8 cellular contexts compared by ENCODE assay signal in the genomic region with DNA sequence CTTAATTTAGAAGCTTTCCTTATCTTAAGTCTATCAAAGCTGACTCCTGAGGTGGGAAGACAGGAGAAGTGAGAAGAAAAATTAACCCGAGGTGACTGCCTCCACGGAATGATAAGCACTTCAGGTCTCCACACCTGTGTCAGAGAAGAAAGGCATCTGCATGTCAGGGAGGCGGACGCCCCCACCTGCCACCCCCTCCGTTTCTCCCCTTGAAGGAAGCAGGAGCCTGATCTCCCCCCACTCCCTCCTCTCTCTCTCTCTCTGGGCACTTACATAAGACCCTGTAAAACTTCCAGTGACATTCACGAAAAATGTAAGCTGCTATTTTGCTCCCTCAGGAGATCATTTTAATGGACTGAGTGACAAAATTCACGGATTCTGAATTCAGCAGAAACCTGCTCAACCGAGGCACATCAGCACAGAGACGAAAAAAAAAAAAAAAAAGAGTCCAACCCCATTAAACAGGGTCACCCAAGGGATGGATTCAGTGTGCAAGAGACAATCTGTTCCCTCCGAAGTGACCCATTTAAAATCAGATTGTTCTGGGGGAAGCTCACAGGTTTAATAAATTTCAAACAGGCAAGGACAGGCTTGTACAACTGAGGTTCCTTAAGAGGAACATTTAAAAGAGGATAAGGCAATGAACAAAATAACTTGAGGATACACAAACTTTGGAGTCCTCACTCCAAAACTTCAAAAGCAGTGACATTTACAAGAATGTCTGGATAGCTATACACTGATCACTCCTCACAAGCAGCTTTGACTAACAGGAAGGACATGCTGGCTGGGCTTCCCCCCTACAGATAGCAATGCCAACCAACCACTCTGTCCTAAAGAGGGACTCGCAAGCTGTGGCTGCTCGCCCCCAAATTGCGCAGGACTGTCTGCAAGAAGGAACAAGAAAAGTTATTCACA. TPM values are rescaled to one million over a fixed set of nuclear protein-coding genes. Genes with fewer than 3 reads are reported as not detected.
DNase-seq lines count a peak whose midpoint lies in the region; ATAC-seq lines count a peak whose summit lies in the region.

No MANE protein-coding gene starts in this region.

- no peak overlapping the region for H3K27ac Mint-ChIP-seq in activated CD4-positive, alpha-beta T cell treated with anti-CD3 and anti-CD28 coated beads, Interleukin-2, amount 10 ng/mL, durations not matched to agents 24 days and 14 days
- no peak overlapping the region for H3K27ac Mint-ChIP-seq in stimulated activated naive CD8-positive, alpha-beta T cell treated with anti-CD3 and anti-CD28 coated beads, Interleukin-15, amount 100 ng/mL, for 72 hours

- peaks cover 31% of the 10 kb centered on the region for H3K4me1 ChIP-seq in adipocyte (ENCODE audit: control insufficient read depth, insufficient read depth, low read length)

- DNase-seq in activated CD4-positive, alpha-beta T cell treated with anti-CD3 and anti-CD28 coated beads, Interleukin-2, amount 10 ng/mL, durations not matched to agents 24 days and 14 days, result no peak
- DNase-seq in activated CD4-positive, alpha-beta T cell treated with anti-CD3 and anti-CD28 coated beads, Interleukin-2, amount 50 U/mL, for 48 hours, result no peak
- DNase-seq in adipocyte (ENCODE audit: low read depth) (peak; percentile 56), iris pigment epithelial cell (ENCODE audit: low read depth) (peak; percentile 6), inferior parietal cortex (ENCODE audit: extremely low spot score) (no peak), NCI-H1930 (lab: John Stamatoyannopoulos, UW) (no peak), NCI-H2107 (lab: John Stamatoyannopoulos, UW) (no peak)
- DNase-seq in stimulated activated naive CD8-positive, alpha-beta T cell treated with anti-CD3 and anti-CD28 coated beads, Interleukin-15, amount 100 ng/mL, for 72 hours, result no peak

- intact Hi-C loops in activated CD4-positive, alpha-beta T cell treated with anti-CD3 and anti-CD28 coated beads, Interleukin-2, amount 10 ng/mL, durations not matched to agents 24 days and 14 days (cut with micrococcal nuclease), result no loop called here

- peaks cover 4% of the 10 kb centered on the region for H3K9me3 Mint-ChIP-seq in activated CD4-positive, alpha-beta T cell treated with anti-CD3 and anti-CD28 coated beads, Interleukin-2, amount 10 ng/mL, durations not matched to agents 24 days and 14 days
- H3K9me3 Mint-ChIP-seq in stimulated activated naive CD8-positive, alpha-beta T cell treated with anti-CD3 and anti-CD28 coated beads, Interleukin-15, amount 100 ng/mL, for 72 hours, result no peaks in the 10 kb centered on the region

- H3K4me1 Mint-ChIP-seq in activated CD4-positive, alpha-beta T cell treated with anti-CD3 and anti-CD28 coated beads, Interleukin-2, amount 10 ng/mL, durations not matched to agents 24 days and 14 days, result peaks cover 3% of the 10 kb centered on the region
- peaks cover 25% of the 10 kb centered on the region for H3K4me1 Mint-ChIP-seq in stimulated activated naive CD8-positive, alpha-beta T cell treated with anti-CD3 and anti-CD28 coated beads, Interleukin-15, amount 100 ng/mL, for 72 hours

- no peaks in the 10 kb centered on the region for H3K9me3 ChIP-seq in adipocyte (ENCODE audit: control insufficient read depth, low read length)

- H3K4me3 ChIP-seq in adipocyte (ENCODE audit: low read length), result peak overlapping the region; percentile 90

- peaks cover 2% of the 10 kb centered on the region for H3K36me3 Mint-ChIP-seq in activated CD4-positive, alpha-beta T cell treated with anti-CD3 and anti-CD28 coated beads, Interleukin-2, amount 10 ng/mL, durations not matched to agents 24 days and 14 days (ENCODE audit: low read depth)

- ATAC-seq in stimulated activated naive CD8-positive, alpha-beta T cell treated with anti-CD3 and anti-CD28 coated beads, Interleukin-15, amount 100 ng/mL, for 72 hours, result peak; percentile 38

- H3K9ac ChIP-seq in adipocyte (ENCODE audit: low read length), result peak overlapping the region; percentile 86

- H3K36me3 ChIP-seq in adipocyte (ENCODE audit: control insufficient read depth, insufficient read depth, low read length, severe bottlenecking), result no peaks in the 10 kb centered on the region

- H3K27me3 Mint-ChIP-seq in activated CD4-positive, alpha-beta T cell treated with anti-CD3 and anti-CD28 coated beads, Interleukin-2, amount 10 ng/mL, durations not matched to agents 24 days and 14 days, result peaks cover 46% of the 10 kb centered on the region
- peaks cover 80% of the 10 kb centered on the region for H3K27me3 Mint-ChIP-seq in stimulated activated naive CD8-positive, alpha-beta T cell treated with anti-CD3 and anti-CD28 coated beads, Interleukin-15, amount 100 ng/mL, for 72 hours

- peak overlapping the region; percentile 19 for H3K4me3 Mint-ChIP-seq in activated CD4-positive, alpha-beta T cell treated with anti-CD3 and anti-CD28 coated beads, Interleukin-2, amount 10 ng/mL, durations not matched to agents 24 days and 14 days
- H3K4me3 Mint-ChIP-seq in stimulated activated naive CD8-positive, alpha-beta T cell treated with anti-CD3 and anti-CD28 coated beads, Interleukin-15, amount 100 ng/mL, for 72 hours, result peak overlapping the region; percentile 65

- no peaks in the 10 kb centered on the region for H3K27me3 ChIP-seq in adipocyte (replicated peaks; ENCODE audit: control insufficient read depth, insufficient read depth, low read length)

RNA-seq across cellular contexts. Expression of a gene that starts 1.3 kb away (rescaled TPM):
- 0.47 TPM in 1 of 2 replicates, not detected in the other for total RNA-seq in activated CD4-positive, alpha-beta T cell treated with anti-CD3 and anti-CD28 coated beads, Interleukin-2, amount 10 ng/mL, durations not matched to agents 24 days and 14 days

Comparison
In these comparisons a context has a peak if more than half of its experiments do, and no peak if none do; other contexts are left out.
1. DNase-seq: peak in adipocyte (single experiment) and iris pigment epithelial cell (single experiment); none in activated CD4-positive, alpha-beta T cell treated with anti-CD3 and anti-CD28 coated beads, Interleukin-2, amount 10 ng/mL, durations not matched to agents 24 days and 14 days (single experiment), activated CD4-positive, alpha-beta T cell treated with anti-CD3 and anti-CD28 coated beads, Interleukin-2, amount 50 U/mL, for 48 hours (0 of 2), stimulated activated naive CD8-positive, alpha-beta T cell treated with anti-CD3 and anti-CD28 coated beads, Interleukin-15, amount 100 ng/mL, for 72 hours (0 of 2), inferior parietal cortex (single experiment), NCI-H1930 (0 of 2) and NCI-H2107 (single experiment).